In the genomic region with DNA sequence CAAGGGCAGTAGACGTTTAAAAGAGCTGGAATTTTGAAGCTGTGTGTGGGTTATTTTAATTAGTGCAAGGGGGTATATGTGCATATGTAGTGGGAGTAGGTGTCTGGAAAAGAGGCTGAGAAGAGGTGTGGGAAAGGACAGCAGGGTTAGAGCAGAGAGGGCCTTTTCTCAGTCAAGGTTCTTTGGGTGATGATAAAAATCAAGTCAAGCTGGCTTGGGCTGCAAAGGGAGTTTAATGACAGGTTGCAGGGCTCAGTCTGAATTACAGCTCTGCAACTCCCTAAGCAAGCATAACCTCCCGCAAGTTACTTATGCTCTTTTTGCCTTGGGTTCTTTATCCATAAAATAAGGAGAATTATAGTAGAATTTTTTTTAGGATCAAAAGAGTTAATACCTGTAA, we compare ENCODE assay signal across 20 cellular contexts.
"Had no signal": no experiment of that assay in that cellular context is flagged by ENCODE, and none has a peak within 500 bp of the region (broad histone marks: within the 10 kb centered on the region; RNA-seq: fewer than 3 reads in every experiment).

No MANE protein-coding gene starts in this region.

- ATAC-seq: esophagus mucosa; gastrocnemius medialis; heart right ventricle; left lobe of liver; psoas muscle; sciatic nerve; stimulated activated memory B cell treated with anti-CD40 and anti-IgM and Interleukin-4, amounts not matched to agents 10 μg/mL and 1 μg/mL and 100 μg/mL, for 72 hours had no signal

- H3K27ac ChIP-seq: gastrocnemius medialis, heart right ventricle, psoas muscle, spleen, tibial artery had no signal

- H3K9me3 ChIP-seq: gastrocnemius medialis, heart right ventricle, psoas muscle, spleen, tibial artery had no signal

- H3K4me1 ChIP-seq: gastrocnemius medialis, heart right ventricle, psoas muscle, spleen, tibial artery had no signal

- H3K27me3 ChIP-seq: gastrocnemius medialis, heart right ventricle, spleen, tibial artery had no signal

- DNase-seq: effector memory CD4-positive, alpha-beta T cell; gastrocnemius medialis; heart right ventricle; hypothalamus; mesenchymal stem cell; naive B cell; psoas muscle; retina; spleen; stimulated activated CD4-positive, alpha-beta T cell treated with anti-CD3 and anti-CD28 coated beads, Interleukin-15, amount 100 ng/mL, for 24 hours; stimulated activated CD4-positive, alpha-beta T cell treated with anti-CD3 and anti-CD28 coated beads, Interleukin-1b, Interleukin-23, amount 100 ng/mL, for 48 hours; stimulated activated CD4-positive, alpha-beta T cell treated with anti-CD3 and anti-CD28 coated beads, Interleukin-4, amount 100 ng/mL, for 24 hours; tibial artery had no signal

- FAIRE-seq: endometrium, islet of Langerhans had no signal

- H3K36me3 ChIP-seq: gastrocnemius medialis, heart right ventricle, spleen, tibial artery had no signal

- H3K4me3 ChIP-seq: gastrocnemius medialis, heart right ventricle, lung, psoas muscle, spleen, tibial artery had no signal
